15 cellular contexts compared by ENCODE assay signal in the genomic region with DNA sequence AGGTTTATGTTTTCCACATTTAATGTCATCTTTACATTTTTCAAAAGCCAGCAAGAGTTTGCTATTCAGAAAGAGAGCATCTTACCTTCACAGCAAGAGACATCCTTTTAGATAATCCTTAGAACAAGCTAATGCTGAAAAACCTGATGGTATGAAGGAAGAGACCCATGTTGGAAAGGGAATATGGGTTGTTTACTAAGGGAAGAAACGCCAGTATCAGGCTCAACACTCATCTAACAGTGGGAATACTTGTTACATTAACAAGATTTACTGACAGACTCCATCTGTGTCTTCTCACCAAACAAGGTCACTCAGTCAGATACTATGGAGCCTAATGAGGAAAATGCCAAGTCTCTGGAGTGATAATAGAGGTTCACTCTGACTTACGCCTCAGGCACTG.
"Had no signal": no experiment of that assay in that cellular context is flagged by ENCODE, and none has a peak within 500 bp of the region (broad histone marks: within the 10 kb centered on the region; RNA-seq: fewer than 3 reads in every experiment).

No MANE protein-coding gene starts in this region.

- H3K4me3 ChIP-seq: esophagus muscularis mucosa, gastrocnemius medialis, heart right ventricle had no signal

- DNase-seq: effector memory CD8-positive, alpha-beta T cell; gastrocnemius medialis; heart right ventricle; hypothalamus; kidney glomerular epithelial cell; naive thymus-derived CD4-positive, alpha-beta T cell; nephron progenitor cell; right cardiac atrium; small intestine; stimulated activated CD4-positive, alpha-beta T cell treated with anti-CD3 and anti-CD28 coated beads, Interleukin-12 subunit alpha, Interleukin-12 subunit beta, amount 100 ng/mL, for 4 hours; stimulated activated naive CD4-positive, alpha-beta T cell treated with Interleukin-2 at 50 U/mL for 16 hours; trophoblast cell had no signal

- H3K36me3 ChIP-seq: esophagus muscularis mucosa, gastrocnemius medialis, heart right ventricle, neutrophil had no signal

- ATAC-seq: effector memory CD8-positive, alpha-beta T cell; gastrocnemius medialis; heart right ventricle; naive thymus-derived CD4-positive, alpha-beta T cell; right cardiac atrium had no signal

- H3K9me3 ChIP-seq: esophagus muscularis mucosa, gastrocnemius medialis, neutrophil had no signal

- H3K27me3 ChIP-seq: esophagus muscularis mucosa, gastrocnemius medialis, heart right ventricle, neutrophil had no signal

- H3K27ac ChIP-seq: epithelial cell of prostate, esophagus muscularis mucosa, gastrocnemius medialis, heart right ventricle, neutrophil had no signal
